In genomic region chr20:57697540-57697939, GRCh38 we compare ENCODE assay signal across 17 cellular contexts. TPM values are rescaled to one million over a fixed set of nuclear protein-coding genes. Genes with fewer than 3 reads are reported as not detected.
A peak's percentile ranks its signal among the peaks of the same experiment; 100 is the strongest.
DNase-seq lines count a peak whose midpoint lies in the region; ATAC-seq, FAIRE-seq and TF ChIP-seq lines count a peak whose summit lies in the region.
"Had no signal": no experiment of that assay in that cellular context is flagged by ENCODE, and none has a peak within 500 bp of the region (broad histone marks: within the 10 kb centered on the region; RNA-seq: fewer than 3 reads in every experiment).

No MANE protein-coding gene starts in this region.

- H3K27me3 Mint-ChIP-seq in MCF 10A (ENCODE audit: insufficient read depth, unreplicated experiment) = no peaks in the 10 kb centered on the region
- no peaks in the 10 kb centered on the region for H3K27me3 Mint-ChIP-seq in astrocyte (ENCODE audit: low read depth, unreplicated experiment)
- no peaks in the 10 kb centered on the region for H3K27me3 Mint-ChIP-seq in mesothelial cell of epicardium (ENCODE audit: low read depth)

- H3K27ac Mint-ChIP-seq in MCF 10A (ENCODE audit: low read depth, unreplicated experiment) = peak overlapping the region; percentile 66
- peak overlapping the region; percentile 91 for H3K27ac Mint-ChIP-seq in astrocyte (ENCODE audit: unreplicated experiment)
- peak overlapping the region; percentile 27 for H3K27ac Mint-ChIP-seq in mesothelial cell of epicardium
- H3K27ac Mint-ChIP-seq: T-helper 1 cell treated with Interleukin-12 subunit alpha and Interleukin-12 subunit beta and Interleukin-4 antibody, amounts not matched to agents 30 μg/mL and 1 μg/mL, for 36 hours had no signal

- no peak for ATAC-seq in HG03039 (IDR thresholded peaks at IDR 0.05; ENCODE audit: unreplicated experiment)
- no peak for ATAC-seq in left cardiac atrium

- no peak for TF ChIP-seq CTCF in MCF 10A (IDR thresholded peaks at IDR 0.05; ENCODE audit: unreplicated experiment)
- no peak for TF ChIP-seq CTCF in breast epithelium (IDR thresholded peaks at IDR 0.05)
- TF ChIP-seq CTCF in astrocyte (IDR thresholded peaks at IDR 0.05; ENCODE audit: insufficient read depth, low read depth, low read length) = no peak
- no peak for TF ChIP-seq CTCF in mesothelial cell of epicardium (IDR thresholded peaks at IDR 0.05; ENCODE audit: unreplicated experiment)

- H3K27me3 ChIP-seq in breast epithelium (no peaks in the 10 kb centered on the region), astrocyte (ENCODE audit: insufficient read depth, low read length) (no peaks in the 10 kb centered on the region)
- H3K27me3 ChIP-seq: adrenal gland, spleen had no signal

- BruUV-seq in MCF 10A (replicated peaks; lab: Mats Ljungman, UMichigan) = no TSS peak

- H3K36me3 Mint-ChIP-seq in MCF 10A (ENCODE audit: insufficient read depth, unreplicated experiment) = peaks cover 6% of the 10 kb centered on the region
- peaks cover 2% of the 10 kb centered on the region for H3K36me3 Mint-ChIP-seq in astrocyte (ENCODE audit: low read depth, unreplicated experiment)
- H3K36me3 Mint-ChIP-seq in mesothelial cell of epicardium = no peaks in the 10 kb centered on the region
- H3K36me3 Mint-ChIP-seq: type B pancreatic cell had no signal

- H3K9me3 Mint-ChIP-seq in MCF 10A (ENCODE audit: unreplicated experiment) (no peaks in the 10 kb centered on the region), astrocyte (ENCODE audit: unreplicated experiment) (no peaks in the 10 kb centered on the region), mesothelial cell of epicardium (no peaks in the 10 kb centered on the region)
- H3K9me3 Mint-ChIP-seq: activated T-helper 2 cell treated with anti-CD3 and anti-CD28 coated beads, Interferon-gamma antibody, Interleukin-2, Interleukin-4, amounts not matched to agents 10 μg/mL and 5 μg/mL and 100 μg/mL, durations not matched to agents 14 hours and 24 hours and 36 hours; central memory CD8-positive, alpha-beta T cell; H9; T-helper 1 cell treated with Interleukin-12 subunit alpha and Interleukin-12 subunit beta and Interleukin-4 antibody, amounts not matched to agents 30 μg/mL and 1 μg/mL, for 36 hours; type B pancreatic cell had no signal

- H3K36me3 ChIP-seq in breast epithelium (no peaks in the 10 kb centered on the region), astrocyte (ENCODE audit: insufficient read depth, low read length) (no peaks in the 10 kb centered on the region)
- H3K36me3 ChIP-seq: adrenal gland, spleen had no signal

- H3K4me2 ChIP-seq in astrocyte (ENCODE audit: low read length) = peak overlapping the region; percentile 79

- H3K4me1 ChIP-seq in breast epithelium = peaks cover 0 to 26% of the 10 kb centered on the region in 2 donors
- peaks cover 92% of the 10 kb centered on the region for H3K4me1 ChIP-seq in astrocyte (ENCODE audit: insufficient read depth, low read length)

- DNase-seq in MCF 10A (ENCODE audit: unreplicated experiment) (no peak), breast epithelium (ENCODE audit: low spot score in 2 of 2) (no peak), astrocyte (ENCODE audit: low read depth) (no peak), mesothelial cell of epicardium (ENCODE audit: low spot score in 2 of 2, unreplicated experiment in 2 of 2) (no peak), posterior vena cava (ENCODE audit: low spot score) (no peak), KG1 (lab: John Stamatoyannopoulos, UW) (no peak), left cardiac atrium (no peak)
- DNase-seq: H9, NCI-H1417, posterior cingulate gyrus, spleen had no signal

- H3K4me3 ChIP-seq in breast epithelium (no peak overlapping the region), astrocyte (ENCODE audit: insufficient read depth, low read depth, low read length) (no peak overlapping the region)
- H3K4me3 ChIP-seq: adrenal gland, spleen had no signal

- H3K4me3 Mint-ChIP-seq in MCF 10A (ENCODE audit: unreplicated experiment) = no peak overlapping the region
- peak overlapping the region; percentile 24 for H3K4me3 Mint-ChIP-seq in astrocyte (ENCODE audit: unreplicated experiment)
- no peak overlapping the region for H3K4me3 Mint-ChIP-seq in mesothelial cell of epicardium
- H3K4me3 Mint-ChIP-seq: central memory CD8-positive, alpha-beta T cell; H9; T-helper 1 cell treated with Interleukin-12 subunit alpha and Interleukin-12 subunit beta and Interleukin-4 antibody, amounts not matched to agents 30 μg/mL and 1 μg/mL, for 36 hours; type B pancreatic cell had no signal

- POLR2A ChIA-PET in MCF 10A (lab: Yijun Ruan, JAX) = interaction anchor here (0.5 to 9.3 kb wide), 18 partner anchors 10 to 438 kb away, joined by 3 to 185 read pairs (median 6); partner anchors contain the start of genes PMEPA1 and RBM38

- H3K4me1 Mint-ChIP-seq in MCF 10A (ENCODE audit: insufficient read depth, unreplicated experiment) (peaks cover 50% of the 10 kb centered on the region), astrocyte (ENCODE audit: low read depth, unreplicated experiment) (peaks cover 79% of the 10 kb centered on the region), mesothelial cell of epicardium (peaks cover 66% of the 10 kb centered on the region)
- H3K4me1 Mint-ChIP-seq: central memory CD8-positive, alpha-beta T cell had no signal

- no peak for TF ChIP-seq POLR2A in breast epithelium (IDR thresholded peaks at IDR 0.05)

- no peak overlapping the region for H2AFZ ChIP-seq in astrocyte (ENCODE audit: low read depth, low read length)

- intact Hi-C loops in MCF 10A (cut with micrococcal nuclease) = loop anchor here (5.0 to 10.0 kb wide), 3 partner anchors 40 to 295 kb away; no protein-coding TSS in a partner anchor
- intact Hi-C loops in breast epithelium (cut with DNase I; ENCODE audit: low total_unique reads) = no loop called here
- intact Hi-C loops in posterior vena cava (cut with DNase I) = no loop called here
- intact Hi-C loops in left cardiac atrium (cut with DNase I) = no loop called here

- H3K27ac ChIP-seq in breast epithelium (no peak overlapping the region), astrocyte (ENCODE audit: low read depth, low read length) (peak overlapping the region; percentile 95)
- H3K27ac ChIP-seq: spleen had no signal

- FAIRE-seq in astrocyte (lab: Jason Lieb, UNC) = peak; percentile 5

- H3K9ac ChIP-seq in astrocyte (ENCODE audit: low read length) = peak overlapping the region; percentile 75

- CTCF ChIA-PET in MCF 10A (lab: Yijun Ruan, JAX) = interaction anchor here (0.5 to 2.9 kb wide), 8 partner anchors 10 to 559 kb away, joined by 3 to 21 read pairs (median 4); no protein-coding TSS in a partner anchor

- H4K20me1 ChIP-seq in astrocyte (ENCODE audit: insufficient read depth, low read length) = peaks cover 89% of the 10 kb centered on the region

- H3K79me2 ChIP-seq in astrocyte (ENCODE audit: insufficient read depth, low read length) = peaks cover 94% of the 10 kb centered on the region

- no peaks in the 10 kb centered on the region for H3K9me3 ChIP-seq in breast epithelium
- H3K9me3 ChIP-seq in astrocyte (ENCODE audit: insufficient read depth, low read depth, low read length) = no peaks in the 10 kb centered on the region
- H3K9me3 ChIP-seq: adrenal gland, spleen had no signal

RNA-seq across cellular contexts. Expression of gene PMEPA1, which starts 12.3 kb away (rescaled TPM):
- total RNA-seq in MCF 10A (2022) (60.6 and 68.5 TPM in 2 replicates), breast epithelium (10 to 100 TPM in 2 of 3 donors, 1 to 10 TPM in 1; 9.2 to 13.2 (median 13.1) TPM), astrocyte (49.4 and 65.1 TPM in 2 replicates), mesothelial cell of epicardium (39.7 to 40.7 TPM (median 39.9 TPM) in 3 replicates), posterior vena cava (10 to 100 TPM; 45.6 to 55.6 TPM), left cardiac atrium (10 to 100 TPM; 28.3 to 60.3 TPM)

Comparison
In these comparisons a context has a peak if more than half of its experiments do, and no peak if none do; other contexts are left out.
1. H3K27ac Mint-ChIP-seq: peak in every context shown above with its lines; median percentile 91 in astrocyte; 66 in MCF 10A; 27 in mesothelial cell of epicardium.